Comparison of ENCODE assay signal across 1 cellular context in the genomic region with DNA sequence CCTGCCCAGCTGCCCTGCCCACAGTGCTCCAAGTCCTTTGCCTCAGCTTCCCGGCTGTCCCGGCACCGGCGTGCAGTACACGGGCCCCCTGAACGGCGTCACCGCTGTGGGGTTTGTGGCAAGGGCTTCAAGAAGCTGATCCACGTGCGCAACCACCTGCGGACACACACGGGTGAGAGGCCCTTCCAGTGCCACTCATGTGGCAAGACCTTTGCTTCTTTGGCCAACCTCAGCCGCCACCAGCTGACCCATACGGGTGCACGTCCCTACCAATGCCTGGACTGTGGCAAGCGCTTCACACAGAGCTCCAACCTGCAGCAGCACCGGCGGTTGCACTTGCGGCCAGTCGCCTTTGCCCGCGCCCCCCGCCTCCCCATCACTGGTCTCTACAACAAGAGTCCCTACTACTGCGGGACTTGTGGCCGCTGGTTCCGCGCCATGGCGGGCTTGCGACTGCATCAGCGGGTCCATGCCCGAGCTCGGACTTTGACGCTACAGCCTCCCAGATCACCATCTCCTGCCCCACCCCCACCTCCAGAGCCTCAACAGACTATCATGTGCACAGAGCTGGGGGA.
TF ChIP-seq lines count a peak whose summit lies in the region.

No MANE protein-coding gene starts in this region.

TF ChIP-seq in HepG2, 621 proteins besides CTCF, POLR2A, EP300 and RAD21:
- TF ChIP-seq PRDM10 (CRISPR knock-in tag; IDR thresholded peaks at IDR 0.05; ENCODE audit: low read depth) = no peak
- TF ChIP-seq AGO2 (optimal IDR thresholded peaks at IDR 0.05; ENCODE audit: low read depth, low read length) = peak; percentile 40
- 0 out of 2 replicates have a peak, but pooled peaks have one; percentile 5 for TF ChIP-seq RBFOX2 (IDR thresholded peaks at IDR 0.05; ENCODE audit: low read depth, low read length)
- TF ChIP-seq ZNF691 (CRISPR knock-in tag; IDR thresholded peaks at IDR 0.05; ENCODE audit: borderline replicate concordance, low read depth) = no peak
